ENCODE assay signal across 8 cellular contexts in the genomic region with DNA sequence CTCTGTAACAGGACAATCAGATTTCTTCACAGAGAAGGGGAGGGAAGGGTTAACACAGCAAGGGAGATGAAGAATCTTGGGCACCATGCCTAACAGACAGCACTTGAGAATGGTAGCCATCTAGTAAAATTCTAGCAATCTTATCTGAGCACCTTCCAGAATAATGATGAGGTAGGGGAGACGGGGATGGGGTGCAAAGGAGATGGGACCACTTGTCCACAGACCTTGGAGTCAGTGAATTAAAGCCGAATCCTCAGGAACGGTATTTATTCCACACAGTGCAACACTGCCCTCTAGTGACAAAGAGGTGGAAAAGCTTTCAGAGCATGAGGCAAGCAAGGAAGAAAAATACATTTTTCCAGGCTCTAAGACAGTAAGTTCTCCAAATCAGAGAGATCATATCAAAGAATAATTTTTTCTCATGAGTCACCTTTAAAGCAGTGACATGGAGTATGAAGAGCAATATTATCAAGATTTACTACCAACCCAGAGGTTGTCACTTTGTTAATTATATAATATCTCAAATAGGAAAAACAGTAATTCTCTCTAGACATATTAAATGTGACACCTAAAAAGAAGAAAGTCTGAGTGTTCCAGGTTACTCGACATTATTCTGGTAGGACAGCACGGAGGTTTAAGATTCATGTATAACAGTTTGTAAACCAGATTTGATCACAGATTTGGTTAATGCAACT. TPM values are rescaled to one million over a fixed set of nuclear protein-coding genes. Genes with fewer than 3 reads are reported as not detected.
A peak's percentile ranks its signal among the peaks of the same experiment; 100 is the strongest.
DNase-seq lines count a peak whose midpoint lies in the region; ATAC-seq lines count a peak whose summit lies in the region.

No MANE protein-coding gene starts in this region.

- H3K9me3 Mint-ChIP-seq in activated T-helper 17 cell treated with anti-CD3 and anti-CD28 coated beads, Interleukin-2, amount 50 U/mL, for 72 hours: no peaks in the 10 kb centered on the region

- peaks cover 48% of the 10 kb centered on the region for H3K36me3 Mint-ChIP-seq in activated T-helper 17 cell treated with anti-CD3 and anti-CD28 coated beads, Interleukin-2, amount 50 U/mL, for 72 hours (ENCODE audit: low read depth)

- no peaks in the 10 kb centered on the region for H3K4me1 Mint-ChIP-seq in activated T-helper 17 cell treated with anti-CD3 and anti-CD28 coated beads, Interleukin-2, amount 50 U/mL, for 72 hours

- DNase-seq in stimulated activated CD4-positive, alpha-beta T cell treated with anti-CD3 and anti-CD28 coated beads, Interleukin-15, amount 100 ng/mL, for 24 hours: peak; percentile 13
- no peak for DNase-seq in stimulated activated CD4-positive, alpha-beta T cell treated with anti-CD3 and anti-CD28 coated beads, Interleukin-1b, Interleukin-23, amount 100 ng/mL, for 48 hours
- DNase-seq in NCI-H526 treated with DMSO at 0.1 percent for 48 hours (lab: John Stamatoyannopoulos, UW) (peak; percentile 24), head of caudate nucleus (peak in 27 of 42 donors; percentile 16 to 79 (median 57)), pons (ENCODE audit: low spot score) (peak; percentile 85)

- H3K27me3 Mint-ChIP-seq in activated T-helper 17 cell treated with anti-CD3 and anti-CD28 coated beads, Interleukin-2, amount 50 U/mL, for 72 hours: no peaks in the 10 kb centered on the region

- no peak overlapping the region for H3K27ac Mint-ChIP-seq in activated T-helper 17 cell treated with anti-CD3 and anti-CD28 coated beads, Interleukin-2, amount 50 U/mL, for 72 hours

- H3K4me3 Mint-ChIP-seq in activated T-helper 17 cell treated with anti-CD3 and anti-CD28 coated beads, Interleukin-2, amount 50 U/mL, for 72 hours: no peak overlapping the region

- ATAC-seq in HG03045 (IDR thresholded peaks at IDR 0.05; ENCODE audit: unreplicated experiment) (peak; percentile 52), HG03342 (IDR thresholded peaks at IDR 0.05; ENCODE audit: unreplicated experiment) (no peak)
- ATAC-seq in activated T-helper 17 cell treated with anti-CD3 and anti-CD28 coated beads, Interleukin-2, amount 50 U/mL, for 72 hours (replicated peaks): peak; percentile 39

- intact Hi-C loops in head of caudate nucleus (cut with DNase I): loop anchor here (10.0 kb wide), 1 partner anchor 171 kb away; no protein-coding TSS in a partner anchor

RNA-seq across cellular contexts. Expression of a gene that starts 43.3 kb away (rescaled TPM):
- 1 to 10 TPM in 1 of 2 donors, not detected in 1; 1.1 TPM for total RNA-seq in activated T-helper 17 cell treated with anti-CD3 and anti-CD28 coated beads, Interleukin-2, amount 50 U/mL, for 72 hours
